14 cellular contexts compared by ENCODE assay signal in the genomic region with DNA sequence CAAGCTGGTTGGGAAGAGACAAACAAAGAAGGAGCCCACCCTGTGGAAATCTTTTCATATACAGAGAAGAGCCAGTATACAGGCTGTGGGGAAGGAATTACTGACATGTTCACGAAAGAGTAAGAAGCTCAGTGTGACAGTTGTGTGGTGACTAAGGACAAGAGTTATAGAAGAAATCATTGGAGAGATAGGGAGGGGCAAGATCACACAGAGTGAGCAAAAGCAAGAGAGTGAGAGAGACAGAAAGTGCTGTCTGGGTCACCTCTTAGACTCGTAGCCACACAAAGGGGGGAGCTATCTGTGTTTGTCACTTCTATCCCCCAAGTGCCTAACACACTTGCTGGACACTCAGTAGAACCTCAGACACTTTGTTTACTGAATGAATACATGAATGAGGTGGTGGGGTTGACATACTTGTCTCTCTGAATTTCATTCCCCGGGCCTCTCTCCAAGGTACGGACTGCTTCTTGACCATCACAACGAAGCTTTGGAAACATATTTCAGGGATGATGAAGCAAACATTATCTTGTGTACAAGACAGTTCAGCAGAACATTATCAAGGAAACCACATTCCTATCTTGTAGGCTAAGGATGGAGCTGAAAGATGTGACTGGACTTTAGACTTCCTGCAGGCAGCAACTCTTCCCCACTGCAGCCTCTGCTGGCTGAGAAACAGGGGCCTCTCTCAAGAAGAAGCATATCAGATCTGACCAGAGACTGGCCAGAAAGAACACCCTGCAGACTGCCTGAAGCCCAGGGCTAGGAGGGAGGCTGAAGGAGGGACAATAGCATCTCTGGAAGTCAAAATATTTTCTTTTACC.
A peak's percentile ranks its signal among the peaks of the same experiment; 100 is the strongest.
DNase-seq lines count a peak whose midpoint lies in the region; ATAC-seq, FAIRE-seq and TF ChIP-seq lines count a peak whose summit lies in the region.
"Had no signal": no experiment of that assay in that cellular context is flagged by ENCODE, and none has a peak within 500 bp of the region (broad histone marks: within the 10 kb centered on the region; RNA-seq: fewer than 3 reads in every experiment).

No MANE protein-coding gene starts in this region.

- H3K27me3 ChIP-seq in CD8-positive, alpha-beta memory T cell (ENCODE audit: insufficient read depth, low read length, poor library complexity, severe bottlenecking), result no peaks in the 10 kb centered on the region
- H3K27me3 ChIP-seq in astrocyte (ENCODE audit: insufficient read depth, low read length), result no peaks in the 10 kb centered on the region
- no peaks in the 10 kb centered on the region for H3K27me3 ChIP-seq in osteoblast (ENCODE audit: insufficient read depth, low read length)
- H3K27me3 ChIP-seq: transverse colon had no signal

- H3K9me3 ChIP-seq in CD8-positive, alpha-beta memory T cell (ENCODE audit: low read length), result no peaks in the 10 kb centered on the region
- H3K9me3 ChIP-seq in astrocyte (ENCODE audit: insufficient read depth, low read depth, low read length), result no peaks in the 10 kb centered on the region
- no peaks in the 10 kb centered on the region for H3K9me3 ChIP-seq in osteoblast (ENCODE audit: low read depth, low read length)
- H3K9me3 ChIP-seq: transverse colon had no signal

- H3K4me3 ChIP-seq in CD8-positive, alpha-beta memory T cell (ENCODE audit: low read length), result no peak overlapping the region
- H3K4me3 ChIP-seq in astrocyte (ENCODE audit: insufficient read depth, low read depth, low read length) (no peak overlapping the region), osteoblast (ENCODE audit: insufficient read depth, low read length) (no peak overlapping the region)
- H3K4me3 ChIP-seq: transverse colon had no signal

- H3K4me2 ChIP-seq in astrocyte (ENCODE audit: low read length) (peak overlapping the region; percentile 44), osteoblast (ENCODE audit: insufficient read depth, low read length) (peak overlapping the region; percentile 33)

- no peaks in the 10 kb centered on the region for H3K4me1 ChIP-seq in CD8-positive, alpha-beta memory T cell (ENCODE audit: insufficient read depth, low read length)
- H3K4me1 ChIP-seq in astrocyte (ENCODE audit: insufficient read depth, low read length) (peaks cover 9% of the 10 kb centered on the region), osteoblast (ENCODE audit: insufficient read depth, low read length) (peaks cover 21% of the 10 kb centered on the region)
- H3K4me1 ChIP-seq: transverse colon had no signal

- CTCF ChIA-PET in CD8-positive, alpha-beta memory T cell (lab: Charles Lee), result no interaction called here

- peak; percentile 99 for FAIRE-seq in astrocyte (lab: Jason Lieb, UNC)

- no peaks in the 10 kb centered on the region for H3K4me1 Mint-ChIP-seq in CD8-positive, alpha-beta memory T cell
- H3K4me1 Mint-ChIP-seq in astrocyte (ENCODE audit: low read depth, unreplicated experiment), result peaks cover 9% of the 10 kb centered on the region
- H3K4me1 Mint-ChIP-seq in naive thymus-derived CD8-positive, alpha-beta T cell, result no peaks in the 10 kb centered on the region
- H3K4me1 Mint-ChIP-seq: CD4-positive, CD25-positive, alpha-beta regulatory T cell had no signal

- no peaks in the 10 kb centered on the region for H4K20me1 ChIP-seq in astrocyte (ENCODE audit: insufficient read depth, low read length)
- H4K20me1 ChIP-seq in osteoblast (ENCODE audit: insufficient read depth, low read length), result no peaks in the 10 kb centered on the region

- peak overlapping the region; percentile 54 for H3K27ac ChIP-seq in CD8-positive, alpha-beta memory T cell (ENCODE audit: low read depth, low read length)
- H3K27ac ChIP-seq in astrocyte (ENCODE audit: low read depth, low read length) (peak overlapping the region; percentile 6), osteoblast (ENCODE audit: low read depth, low read length) (peak overlapping the region; percentile 71)

- POLR2A ChIA-PET in CD8-positive, alpha-beta memory T cell (lab: Charles Lee), result no interaction called here
- POLR2A ChIA-PET in naive thymus-derived CD8-positive, alpha-beta T cell (lab: Charles Lee), result no interaction called here

- H3K79me2 ChIP-seq in astrocyte (ENCODE audit: insufficient read depth, low read length), result no peaks in the 10 kb centered on the region
- H3K79me2 ChIP-seq in osteoblast (ENCODE audit: insufficient read depth, low read length), result no peaks in the 10 kb centered on the region

- no peaks in the 10 kb centered on the region for H3K36me3 ChIP-seq in CD8-positive, alpha-beta memory T cell (ENCODE audit: insufficient read depth, low read length)
- H3K36me3 ChIP-seq in astrocyte (ENCODE audit: insufficient read depth, low read length), result no peaks in the 10 kb centered on the region
- H3K36me3 ChIP-seq in osteoblast (ENCODE audit: insufficient read depth, low read length), result no peaks in the 10 kb centered on the region
- H3K36me3 ChIP-seq: transverse colon had no signal

- no peak for DNase-seq in CD8-positive, alpha-beta memory T cell
- peak; percentile 56 for DNase-seq in astrocyte (ENCODE audit: low read depth)
- no peak for DNase-seq in osteoblast (ENCODE audit: insufficient read length, low spot score, missing footprints)
- no peak for DNase-seq in naive thymus-derived CD8-positive, alpha-beta T cell
- no peak for DNase-seq in dedifferentiated amniotic fluid mesenchymal stem cell (ENCODE audit: extremely low spot score)
- no peak for DNase-seq in NCI-H1694 treated with DMSO at 0.1 percent for 48 hours (lab: John Stamatoyannopoulos, UW)
- DNase-seq: activated gamma-delta T cell; CD4-positive, CD25-positive, alpha-beta regulatory T cell; head of caudate nucleus; SIG-M5; stimulated activated CD8-positive, alpha-beta memory T cell treated with anti-CD3 and anti-CD28 coated beads, Interleukin-4, amount 100 ng/mL, for 48 hours; transverse colon had no signal

- peaks cover 0 to 15% of the 10 kb centered on the region in 2 donors for H3K27me3 Mint-ChIP-seq in CD8-positive, alpha-beta memory T cell
- H3K27me3 Mint-ChIP-seq in astrocyte (ENCODE audit: low read depth, unreplicated experiment), result no peaks in the 10 kb centered on the region
- H3K27me3 Mint-ChIP-seq in naive thymus-derived CD8-positive, alpha-beta T cell, result peaks cover 0 to 8% (median 4%) of the 10 kb centered on the region in 5 donors

- H3K9me3 Mint-ChIP-seq in CD8-positive, alpha-beta memory T cell, result no peaks in the 10 kb centered on the region
- H3K9me3 Mint-ChIP-seq in astrocyte (ENCODE audit: unreplicated experiment), result no peaks in the 10 kb centered on the region
- H3K9me3 Mint-ChIP-seq in naive thymus-derived CD8-positive, alpha-beta T cell, result peaks cover 0 to 9% (median 0%) of the 10 kb centered on the region in 9 donors
- H3K9me3 Mint-ChIP-seq: CD4-positive, CD25-positive, alpha-beta regulatory T cell had no signal

- H3K9ac ChIP-seq in astrocyte (ENCODE audit: low read length), result no peak overlapping the region

- TF ChIP-seq CTCF in astrocyte (IDR thresholded peaks at IDR 0.05; ENCODE audit: insufficient read depth, low read depth, low read length), result no peak
- TF ChIP-seq CTCF in osteoblast (IDR thresholded peaks at IDR 0.05; ENCODE audit: extremely low read depth, low read depth, low read length), result no peak

- ATAC-seq in HG02870 (IDR thresholded peaks at IDR 0.05; ENCODE audit: unreplicated experiment), result peak; percentile 69
- no peak for ATAC-seq in naive thymus-derived CD8-positive, alpha-beta T cell
- ATAC-seq in HG02938 (IDR thresholded peaks at IDR 0.05; ENCODE audit: unreplicated experiment), result no peak

- no peak overlapping the region for H3K27ac Mint-ChIP-seq in CD8-positive, alpha-beta memory T cell
- H3K27ac Mint-ChIP-seq in astrocyte (ENCODE audit: unreplicated experiment), result no peak overlapping the region
- no peak overlapping the region for H3K27ac Mint-ChIP-seq in naive thymus-derived CD8-positive, alpha-beta T cell
- H3K27ac Mint-ChIP-seq: CD4-positive, CD25-positive, alpha-beta regulatory T cell had no signal

- H2AFZ ChIP-seq in astrocyte (ENCODE audit: low read depth, low read length) (no peak overlapping the region), osteoblast (ENCODE audit: low read length) (no peak overlapping the region)

- no peak overlapping the region for H3K4me3 Mint-ChIP-seq in CD8-positive, alpha-beta memory T cell
- H3K4me3 Mint-ChIP-seq in astrocyte (ENCODE audit: unreplicated experiment), result no peak overlapping the region
- no peak overlapping the region for H3K4me3 Mint-ChIP-seq in naive thymus-derived CD8-positive, alpha-beta T cell
- H3K4me3 Mint-ChIP-seq: CD4-positive, CD25-positive, alpha-beta regulatory T cell had no signal

- no peaks in the 10 kb centered on the region for H3K36me3 Mint-ChIP-seq in CD8-positive, alpha-beta memory T cell
- H3K36me3 Mint-ChIP-seq in astrocyte (ENCODE audit: low read depth, unreplicated experiment), result no peaks in the 10 kb centered on the region
- no peaks in the 10 kb centered on the region for H3K36me3 Mint-ChIP-seq in naive thymus-derived CD8-positive, alpha-beta T cell
- H3K36me3 Mint-ChIP-seq: CD4-positive, CD25-positive, alpha-beta regulatory T cell had no signal

Comparison
In these comparisons a context has a peak if more than half of its experiments do, and no peak if none do; other contexts are left out.
1. H3K27ac ChIP-seq: peak in every context shown above with its lines; median percentile 71 in osteoblast; 54 in CD8-positive, alpha-beta memory T cell; 6 in astrocyte.